ENCODE assay signal across 8 cellular contexts in the genomic region with DNA sequence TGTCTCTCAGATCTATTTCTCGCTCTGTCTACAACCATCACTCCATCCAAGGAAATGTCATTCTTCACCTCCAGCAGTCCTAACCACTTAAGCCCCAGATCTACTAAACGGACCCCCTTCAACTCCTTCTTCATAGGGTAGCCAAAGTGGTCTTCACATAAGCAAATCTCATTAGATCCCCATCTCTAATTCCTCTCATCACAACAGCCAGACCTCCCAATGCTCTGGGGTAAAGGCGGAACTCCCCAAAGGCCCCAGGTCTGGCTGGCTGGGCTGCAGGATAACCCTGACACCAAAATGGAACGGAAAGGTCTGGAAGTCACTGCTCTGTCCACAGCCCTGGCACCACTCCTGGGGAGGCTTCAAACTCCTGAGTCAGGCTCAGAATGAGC. TPM values are rescaled to one million over a fixed set of nuclear protein-coding genes. Genes with fewer than 3 reads are reported as not detected.
DNase-seq lines count a peak whose midpoint lies in the region; ATAC-seq and TF ChIP-seq lines count a peak whose summit lies in the region.

No MANE protein-coding gene starts in this region.

- peaks cover 10% of the 10 kb centered on the region for H3K36me3 Mint-ChIP-seq in activated CD4-positive, alpha-beta T cell treated with anti-CD3 and anti-CD28 coated beads, Interleukin-2, amount 10 ng/mL, durations not matched to agents 24 days and 14 days (ENCODE audit: low read depth)
- peaks cover 14% of the 10 kb centered on the region for H3K36me3 Mint-ChIP-seq in activated naive CD8-positive, alpha-beta T cell treated with anti-CD3 and anti-CD28 coated beads, Interleukin-2, amount 50 U/mL, for 24 hours (ENCODE audit: low read depth)

- H3K27me3 Mint-ChIP-seq in activated CD4-positive, alpha-beta T cell treated with anti-CD3 and anti-CD28 coated beads, Interleukin-2, amount 10 ng/mL, durations not matched to agents 24 days and 14 days, result no peaks in the 10 kb centered on the region
- H3K27me3 Mint-ChIP-seq in activated naive CD8-positive, alpha-beta T cell treated with anti-CD3 and anti-CD28 coated beads, Interleukin-2, amount 50 U/mL, for 24 hours, result no peaks in the 10 kb centered on the region

- H3K27ac Mint-ChIP-seq in activated CD4-positive, alpha-beta T cell treated with anti-CD3 and anti-CD28 coated beads, Interleukin-2, amount 10 ng/mL, durations not matched to agents 24 days and 14 days, result peak overlapping the region; percentile 67
- H3K27ac Mint-ChIP-seq in activated naive CD8-positive, alpha-beta T cell treated with anti-CD3 and anti-CD28 coated beads, Interleukin-2, amount 50 U/mL, for 24 hours, result peak overlapping the region; percentile 66

- no peak for ATAC-seq in activated naive CD8-positive, alpha-beta T cell treated with anti-CD3 and anti-CD28 coated beads, Interleukin-2, amount 50 U/mL, for 24 hours
- ATAC-seq in lung (ENCODE audit: insufficient read depth, low FRiP score) (no peak), HG02678 (IDR thresholded peaks at IDR 0.05; ENCODE audit: unreplicated experiment) (no peak), GM19328 (IDR thresholded peaks at IDR 0.05; ENCODE audit: unreplicated experiment) (no peak)

- no peak for DNase-seq in activated CD4-positive, alpha-beta T cell treated with anti-CD3 and anti-CD28 coated beads, Interleukin-2, amount 10 ng/mL, durations not matched to agents 24 days and 14 days
- no peak for DNase-seq in activated CD4-positive, alpha-beta T cell treated with anti-CD3 and anti-CD28 coated beads for 1 hour
- DNase-seq in activated naive CD8-positive, alpha-beta T cell treated with anti-CD3 and anti-CD28 coated beads, Interleukin-2, amount 50 U/mL, for 24 hours, result no peak
- DNase-seq in lung (ENCODE audit: low spot score), result no peak
- DNase-seq in islet precursor cell, result no peak

- 33 to 37% methylated on average over 4 of the region's 4 CpGs for WGBS in lung, 2 donors
- 57% methylated on average over 4 of the region's 4 CpGs for WGBS in thymus

- H3K27me3 ChIP-seq in lung (ENCODE audit: control insufficient read depth, insufficient read depth) (no peaks in the 10 kb centered on the region), thymus (ENCODE audit: control insufficient read depth, insufficient read depth) (no peaks in the 10 kb centered on the region)

- H3K9me3 ChIP-seq in lung (ENCODE audit: control insufficient read depth in 2 of 2, insufficient read depth in 1 of 2, low read length in 1 of 2) (no peaks in the 10 kb centered on the region), thymus (ENCODE audit: control insufficient read depth) (no peaks in the 10 kb centered on the region)

- H3K36me3 ChIP-seq in lung (ENCODE audit: control insufficient read depth in 2 of 2, insufficient read depth in 2 of 2, low read length in 2 of 2), result peaks cover 0 to 3% of the 10 kb centered on the region in 2 donors
- H3K36me3 ChIP-seq in thymus (ENCODE audit: control insufficient read depth, insufficient read depth), result peaks cover 14% of the 10 kb centered on the region

- intact Hi-C loops in activated CD4-positive, alpha-beta T cell treated with anti-CD3 and anti-CD28 coated beads, Interleukin-2, amount 10 ng/mL, durations not matched to agents 24 days and 14 days (cut with micrococcal nuclease), result loop anchor here (1.0 kb wide), 2 partner anchors 11 to 23 kb away; no protein-coding TSS in a partner anchor

- peaks cover 32 to 35% of the 10 kb centered on the region in 2 donors for H3K4me1 ChIP-seq in lung (ENCODE audit: control insufficient read depth in 2 of 2, insufficient read depth in 2 of 2, low read length in 2 of 2)
- H3K4me1 ChIP-seq in thymus (ENCODE audit: control insufficient read depth, insufficient read depth, low read length), result peaks cover 35% of the 10 kb centered on the region

- H3K4me3 ChIP-seq in lung (no peak overlapping the region), thymus (ENCODE audit: low read length) (no peak overlapping the region)

- peak overlapping the region; percentile 56 for H3K4me3 Mint-ChIP-seq in activated CD4-positive, alpha-beta T cell treated with anti-CD3 and anti-CD28 coated beads, Interleukin-2, amount 10 ng/mL, durations not matched to agents 24 days and 14 days
- H3K4me3 Mint-ChIP-seq in activated naive CD8-positive, alpha-beta T cell treated with anti-CD3 and anti-CD28 coated beads, Interleukin-2, amount 50 U/mL, for 24 hours, result peak overlapping the region; percentile 1

- TF ChIP-seq CTCF in lung (IDR thresholded peaks at IDR 0.05; ENCODE audit: control extremely low read depth, extremely low read depth), result no peak

- no peaks in the 10 kb centered on the region for H3K9me3 Mint-ChIP-seq in activated CD4-positive, alpha-beta T cell treated with anti-CD3 and anti-CD28 coated beads, Interleukin-2, amount 10 ng/mL, durations not matched to agents 24 days and 14 days
- H3K9me3 Mint-ChIP-seq in activated naive CD8-positive, alpha-beta T cell treated with anti-CD3 and anti-CD28 coated beads, Interleukin-2, amount 50 U/mL, for 24 hours, result no peaks in the 10 kb centered on the region

- peaks cover 50% of the 10 kb centered on the region for H3K4me1 Mint-ChIP-seq in activated CD4-positive, alpha-beta T cell treated with anti-CD3 and anti-CD28 coated beads, Interleukin-2, amount 10 ng/mL, durations not matched to agents 24 days and 14 days
- H3K4me1 Mint-ChIP-seq in activated naive CD8-positive, alpha-beta T cell treated with anti-CD3 and anti-CD28 coated beads, Interleukin-2, amount 50 U/mL, for 24 hours, result peaks cover 62% of the 10 kb centered on the region

- H3K27ac ChIP-seq in lung (ENCODE audit: low read depth in 1 of 2, low read length in 1 of 2), result peak overlapping the region; percentile 76 to 96
- peak overlapping the region; percentile 53 for H3K27ac ChIP-seq in thymus (ENCODE audit: low read depth)

RNA-seq across cellular contexts. Expression of gene ST3GAL2, which starts 11.1 kb away (rescaled TPM):
- 27.9 and 37.0 TPM in 2 replicates for total RNA-seq in activated CD4-positive, alpha-beta T cell treated with anti-CD3 and anti-CD28 coated beads, Interleukin-2, amount 10 ng/mL, durations not matched to agents 24 days and 14 days
- 10 to 100 TPM; 33.4 to 37.0 TPM for total RNA-seq in lung
- 10 to 100 TPM in 1 of 2 donors, 1 to 10 TPM in 1; 8.4 to 27.5 TPM for polyA plus RNA-seq in lung
- polyA plus RNA-seq in thymus, result 11.8 TPM

RNA-seq across cellular contexts. Expression of gene FCSK, which starts 26.6 kb away (rescaled TPM):
- 19.6 and 24.4 TPM in 2 replicates for total RNA-seq in activated CD4-positive, alpha-beta T cell treated with anti-CD3 and anti-CD28 coated beads, Interleukin-2, amount 10 ng/mL, durations not matched to agents 24 days and 14 days
- total RNA-seq in lung, result 10 to 100 TPM; 13.7 to 24.1 TPM
- polyA plus RNA-seq in lung (10 to 100 TPM; 12.0 to 14.7 TPM), thymus (15.7 TPM)
